ENCODE assay signal across 11 cellular contexts in the genomic region with DNA sequence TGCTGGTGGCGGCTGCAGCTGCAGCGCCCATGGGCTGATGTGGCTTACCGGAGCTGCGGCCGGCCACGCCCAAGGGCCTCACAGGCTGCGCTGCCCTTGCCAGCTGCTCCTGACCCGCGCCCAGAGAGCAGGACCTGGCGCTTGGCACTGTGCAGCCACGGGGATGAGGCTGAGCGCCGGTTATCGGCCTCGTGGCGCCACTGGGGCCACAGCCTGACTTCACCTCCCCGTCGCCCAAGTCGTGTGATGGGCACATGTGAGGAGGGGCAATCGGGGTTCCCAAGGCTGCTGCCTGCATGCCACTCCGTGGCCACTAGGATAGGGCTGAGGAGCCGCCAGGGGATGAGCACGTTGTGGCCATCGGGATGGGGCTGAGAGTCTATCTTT.
DNase-seq lines count a peak whose midpoint lies in the region; ATAC-seq and TF ChIP-seq lines count a peak whose summit lies in the region.
"Had no signal": no experiment of that assay in that cellular context is flagged by ENCODE, and none has a peak within 500 bp of the region (broad histone marks: within the 10 kb centered on the region; RNA-seq: fewer than 3 reads in every experiment).

No MANE protein-coding gene starts in this region.

- no peak for DNase-seq in activated CD8-positive, alpha-beta memory T cell treated with anti-CD3 and anti-CD28 coated beads, Interleukin-2, amount 10 ng/mL, durations not matched to agents 7 days and 5 days
- no peak for DNase-seq in activated CD8-positive, alpha-beta memory T cell treated with anti-CD3 and anti-CD28 coated beads for 24 hours
- DNase-seq in glutamatergic neuron, result peak; percentile 21
- DNase-seq in stimulated activated naive CD8-positive, alpha-beta T cell treated with anti-CD3 and anti-CD28 coated beads, Interleukin-15, Interleukin-2, amounts not matched to agents 100 U/mL and 50 U/mL, for 24 hours, result peak; percentile 6
- DNase-seq in GM03348 (ENCODE audit: low spot score), result no peak
- DNase-seq: stimulated activated CD4-positive, alpha-beta T cell treated with anti-CD3 and anti-CD28 coated beads, Interleukin-4, amount 100 ng/mL, for 4 hours had no signal

- no peaks in the 10 kb centered on the region for H3K36me3 ChIP-seq in OCI-LY3 (replicated peaks; ENCODE audit: low read depth, low read length)

- peak overlapping the region; percentile 22 for H3K4me3 Mint-ChIP-seq in activated CD8-positive, alpha-beta memory T cell treated with anti-CD3 and anti-CD28 coated beads, Interleukin-2, amount 10 ng/mL, durations not matched to agents 7 days and 5 days
- H3K4me3 Mint-ChIP-seq in glutamatergic neuron (ENCODE audit: unreplicated experiment), result no peak overlapping the region

- peaks cover 13% of the 10 kb centered on the region for H3K4me1 Mint-ChIP-seq in activated CD8-positive, alpha-beta memory T cell treated with anti-CD3 and anti-CD28 coated beads, Interleukin-2, amount 10 ng/mL, durations not matched to agents 7 days and 5 days
- peaks cover 6% of the 10 kb centered on the region for H3K4me1 Mint-ChIP-seq in glutamatergic neuron (ENCODE audit: low read depth, unreplicated experiment)

- H3K9ac ChIP-seq in OCI-LY3 (ENCODE audit: low read length), result peak overlapping the region; percentile 74; the same call in 1 of the 2 replicates

- no peak overlapping the region for H3K27ac Mint-ChIP-seq in activated CD8-positive, alpha-beta memory T cell treated with anti-CD3 and anti-CD28 coated beads, Interleukin-2, amount 10 ng/mL, durations not matched to agents 7 days and 5 days
- H3K27ac Mint-ChIP-seq in glutamatergic neuron (ENCODE audit: unreplicated experiment), result no peak overlapping the region

- no peak for ATAC-seq in activated CD8-positive, alpha-beta memory T cell treated with anti-CD3 and anti-CD28 coated beads, Interleukin-2, amount 10 ng/mL, durations not matched to agents 7 days and 5 days
- ATAC-seq in stimulated activated naive CD8-positive, alpha-beta T cell treated with anti-CD3 and anti-CD28 coated beads, Interleukin-15, Interleukin-2, amounts not matched to agents 100 U/mL and 50 U/mL, for 24 hours, result no peak
- ATAC-seq in HG03175 (IDR thresholded peaks at IDR 0.05; ENCODE audit: unreplicated experiment) (no peak), HG03095 (IDR thresholded peaks at IDR 0.05; ENCODE audit: unreplicated experiment) (no peak)
- ATAC-seq: K562 had no signal

- no peaks in the 10 kb centered on the region for H3K79me2 ChIP-seq in OCI-LY3 (ENCODE audit: low read length)

- peak overlapping the region; percentile 99 for H3K4me2 ChIP-seq in OCI-LY3 (ENCODE audit: low read length)

- no peaks in the 10 kb centered on the region for H3K9me3 ChIP-seq in OCI-LY3 (ENCODE audit: insufficient read depth, low read length)

- TF ChIP-seq CTCF in OCI-LY3 (IDR thresholded peaks at IDR 0.05; ENCODE audit: low read depth, low read length) (no peak), glutamatergic neuron (IDR thresholded peaks at IDR 0.05; ENCODE audit: partially characterized antibody, unreplicated experiment) (no peak)

- no peaks in the 10 kb centered on the region for H3K9me3 Mint-ChIP-seq in activated CD8-positive, alpha-beta memory T cell treated with anti-CD3 and anti-CD28 coated beads, Interleukin-2, amount 10 ng/mL, durations not matched to agents 7 days and 5 days (ENCODE audit: low read depth)
- H3K9me3 Mint-ChIP-seq in glutamatergic neuron (ENCODE audit: unreplicated experiment), result peaks cover 7% of the 10 kb centered on the region
- H3K9me3 Mint-ChIP-seq: CD4-positive, CD25-positive, alpha-beta regulatory T cell had no signal

- H4K20me1 ChIP-seq in OCI-LY3 (ENCODE audit: insufficient read depth, low read length), result no peaks in the 10 kb centered on the region

- CTCF ChIA-PET in activated CD8-positive, alpha-beta memory T cell treated with anti-CD3 and anti-CD28 coated beads, Interleukin-2, amount 10 ng/mL, durations not matched to agents 7 days and 5 days (lab: Charles Lee), result interaction anchor here (0.8 to 1.7 kb wide), 2 partner anchors 14 to 23 kb away, joined by 3 to 4 read pairs; no protein-coding TSS in a partner anchor

- no peak overlapping the region; the same call in 1 of the 2 replicates for H2AFZ ChIP-seq in OCI-LY3 (ENCODE audit: low read depth, low read length)

- peaks cover 48% of the 10 kb centered on the region for H3K27me3 Mint-ChIP-seq in activated CD8-positive, alpha-beta memory T cell treated with anti-CD3 and anti-CD28 coated beads, Interleukin-2, amount 10 ng/mL, durations not matched to agents 7 days and 5 days
- H3K27me3 Mint-ChIP-seq in glutamatergic neuron (ENCODE audit: unreplicated experiment), result peaks cover 14% of the 10 kb centered on the region

- peak overlapping the region; percentile 87 for H3K4me3 ChIP-seq in OCI-LY3 (ENCODE audit: low read length)
- H3K4me3 ChIP-seq: K562 had no signal

- peaks cover 10% of the 10 kb centered on the region for H3K4me1 ChIP-seq in OCI-LY3 (ENCODE audit: low read length)

- no peak overlapping the region for H3K27ac ChIP-seq in OCI-LY3 (ENCODE audit: low read length)

- H3K36me3 Mint-ChIP-seq in activated CD8-positive, alpha-beta memory T cell treated with anti-CD3 and anti-CD28 coated beads, Interleukin-2, amount 10 ng/mL, durations not matched to agents 7 days and 5 days, result no peaks in the 10 kb centered on the region
- peaks cover 4% of the 10 kb centered on the region for H3K36me3 Mint-ChIP-seq in glutamatergic neuron (ENCODE audit: unreplicated experiment)
- H3K36me3 Mint-ChIP-seq: CD4-positive, CD25-positive, alpha-beta regulatory T cell had no signal

- peaks cover 15% of the 10 kb centered on the region; the same call in 1 of the 2 replicates for H3K27me3 ChIP-seq in OCI-LY3 (ENCODE audit: low read depth, low read length)

Comparison
In these comparisons a context has a peak if more than half of its experiments do, and no peak if none do; other contexts are left out.
1. DNase-seq: peak in glutamatergic neuron (single experiment) and stimulated activated naive CD8-positive, alpha-beta T cell treated with anti-CD3 and anti-CD28 coated beads, Interleukin-15, Interleukin-2, amounts not matched to agents 100 U/mL and 50 U/mL, for 24 hours (single experiment); none in activated CD8-positive, alpha-beta memory T cell treated with anti-CD3 and anti-CD28 coated beads, Interleukin-2, amount 10 ng/mL, durations not matched to agents 7 days and 5 days (single experiment), activated CD8-positive, alpha-beta memory T cell treated with anti-CD3 and anti-CD28 coated beads for 24 hours (single experiment) and GM03348 (single experiment).